ENCODE assay signal across 8 cellular contexts in the genomic region with DNA sequence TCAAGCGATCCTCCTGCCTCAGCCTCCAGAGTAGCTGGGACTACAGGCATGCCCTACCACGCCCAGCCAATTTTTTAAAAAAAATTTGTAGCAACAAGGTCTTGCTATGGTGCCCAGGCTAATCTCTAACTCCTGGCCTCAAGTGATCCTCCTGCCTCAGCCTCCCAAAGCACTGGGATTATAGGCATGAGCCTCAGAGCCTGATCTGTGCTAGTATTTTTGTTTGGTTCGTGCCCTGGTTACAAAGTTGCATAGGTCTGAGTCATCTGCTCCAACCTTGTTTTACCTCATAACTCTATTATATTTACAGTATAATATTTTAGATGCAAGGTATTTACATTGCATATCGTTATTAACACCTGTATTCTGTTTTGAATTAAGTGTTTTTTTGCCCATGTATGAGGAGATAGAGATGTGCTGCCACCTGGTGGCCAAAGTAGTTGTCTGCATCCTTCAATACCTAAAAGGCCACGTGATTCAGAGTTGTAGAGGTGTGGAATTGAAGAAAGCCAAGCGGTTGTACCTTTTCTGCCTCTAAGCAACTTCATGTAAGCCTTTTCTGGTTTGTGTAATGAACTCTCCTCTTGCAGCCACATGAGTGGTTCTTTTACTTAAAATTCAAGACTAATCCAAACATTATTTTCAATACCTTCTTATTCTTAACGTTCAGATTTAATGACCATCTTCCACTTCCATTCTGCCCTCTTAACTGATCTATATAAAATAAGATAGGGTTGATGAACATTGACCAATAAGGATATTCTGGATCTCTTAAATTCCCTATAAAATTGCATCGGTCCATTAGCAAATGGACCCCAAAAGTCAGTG. TPM values are rescaled to one million over a fixed set of nuclear protein-coding genes. Genes with fewer than 3 reads are reported as not detected.
DNase-seq lines count a peak whose midpoint lies in the region; ATAC-seq and TF ChIP-seq lines count a peak whose summit lies in the region.

No MANE protein-coding gene starts in this region.

- H3K4me3 Mint-ChIP-seq in neural crest cell: no peak overlapping the region

- peaks cover 2% of the 10 kb centered on the region for H3K9me3 Mint-ChIP-seq in neural crest cell

- no peaks in the 10 kb centered on the region for H3K4me1 Mint-ChIP-seq in neural crest cell

- H3K9me3 ChIP-seq in esophagus squamous epithelium: no peaks in the 10 kb centered on the region
- no peaks in the 10 kb centered on the region for H3K9me3 ChIP-seq in stomach

- no peak overlapping the region for H3K4me3 ChIP-seq in esophagus squamous epithelium
- H3K4me3 ChIP-seq in stomach: no peak overlapping the region

- 57% methylated on average over 8 of the region's 8 CpGs for WGBS in esophagus squamous epithelium, 2 donors
- 48 to 58% (median 56%) methylated on average over 8 of the region's 8 CpGs for WGBS in stomach, 5 donors

- TF ChIP-seq EP300 in Ishikawa (IDR thresholded peaks at IDR 0.05; ENCODE audit: borderline replicate concordance) (no peak), stomach (IDR thresholded peaks at IDR 0.05) (no peak)

- H3K27ac Mint-ChIP-seq in neural crest cell (ENCODE audit: unreplicated experiment): no peak overlapping the region

- ATAC-seq in GM19395 (IDR thresholded peaks at IDR 0.05; ENCODE audit: unreplicated experiment): peak; percentile 77

- no peaks in the 10 kb centered on the region for H3K4me1 ChIP-seq in esophagus squamous epithelium
- peaks cover 0 to 12% (median 5%) of the 10 kb centered on the region in 4 donors for H3K4me1 ChIP-seq in stomach

- peaks cover 9% of the 10 kb centered on the region for H3K36me3 Mint-ChIP-seq in neural crest cell (ENCODE audit: low read depth)

- peak; percentile 88 to 96 (median 91) for TF ChIP-seq CTCF in esophagus squamous epithelium (IDR thresholded peaks at IDR 0.05)
- TF ChIP-seq CTCF in neural crest cell (conservative IDR thresholded peaks at IDR 0.05): peak; percentile 97
- peak in 5 of 7 experiments; percentile 87 to 94 (median 92) for TF ChIP-seq CTCF in stomach (IDR thresholded peaks at IDR 0.05)

- peak; percentile 87 for TF ChIP-seq RAD21 in Ishikawa (IDR thresholded peaks at IDR 0.05; ENCODE audit: low read depth)

- H3K36me3 ChIP-seq in esophagus squamous epithelium (peaks cover 0 to 71% (median 0%) of the 10 kb centered on the region in 3 donors), stomach (peaks cover 0 to 30% (median 26%) of the 10 kb centered on the region in 4 donors)

- H3K27ac ChIP-seq in esophagus squamous epithelium: no peak overlapping the region
- no peak overlapping the region for H3K27ac ChIP-seq in stomach

- intact Hi-C loops in esophagus squamous epithelium (cut with DNase I): loop anchor here (10.0 kb wide), 2 partner anchors 104 to 174 kb away; a partner anchor contains a TSS
- intact Hi-C loops in stomach (cut with DNase I; ENCODE audit: low total_unique reads): loop anchor here (10.0 kb wide), 1 partner anchor 184 kb away; no protein-coding TSS in a partner anchor

- H3K27me3 ChIP-seq in esophagus squamous epithelium: no peaks in the 10 kb centered on the region
- H3K27me3 ChIP-seq in stomach: no peaks in the 10 kb centered on the region

- TF ChIP-seq POLR2A in esophagus squamous epithelium (IDR thresholded peaks at IDR 0.05): no peak
- no peak for TF ChIP-seq POLR2A in stomach (IDR thresholded peaks at IDR 0.05)

- peak; percentile 83 for DNase-seq in CD1c-positive myeloid dendritic cell (ENCODE audit: extremely low spot score)
- peak; percentile 84 for DNase-seq in OCI-M1 (lab: John Stamatoyannopoulos, UW)
- DNase-seq in activated T-cell treated with anti-CD3 and anti-CD28 coated beads for 4 hours: peak; percentile 73
- DNase-seq in esophagus squamous epithelium (lab: John Stamatoyannopoulos, UW): no peak
- DNase-seq in neural crest cell (ENCODE audit: low read depth, low spot score): peak; percentile 67
- DNase-seq in stomach: peak; percentile 86

- no peaks in the 10 kb centered on the region for H3K27me3 Mint-ChIP-seq in neural crest cell (ENCODE audit: low read depth)

TF ChIP-seq in Ishikawa, 13 proteins besides CTCF, POLR2A, EP300 and RAD21:
- TF ChIP-seq, protein P1, sequence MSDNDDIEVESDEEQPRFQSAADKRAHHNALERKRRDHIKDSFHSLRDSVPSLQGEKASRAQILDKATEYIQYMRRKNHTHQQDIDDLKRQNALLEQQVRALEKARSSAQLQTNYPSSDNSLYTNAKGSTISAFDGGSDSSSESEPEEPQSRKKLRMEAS (IDR thresholded peaks at IDR 0.05): 0 out of 2 replicates have a peak, but pooled peaks have one; percentile 52
- TF ChIP-seq, protein P2, sequence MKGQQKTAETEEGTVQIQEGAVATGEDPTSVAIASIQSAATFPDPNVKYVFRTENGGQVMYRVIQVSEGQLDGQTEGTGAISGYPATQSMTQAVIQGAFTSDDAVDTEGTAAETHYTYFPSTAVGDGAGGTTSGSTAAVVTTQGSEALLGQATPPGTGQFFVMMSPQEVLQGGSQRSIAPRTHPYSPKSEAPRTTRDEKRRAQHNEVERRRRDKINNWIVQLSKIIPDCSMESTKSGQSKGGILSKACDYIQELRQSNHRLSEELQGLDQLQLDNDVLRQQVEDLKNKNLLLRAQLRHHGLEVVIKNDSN (IDR thresholded peaks at IDR 0.05): peak; percentile 94
- no peak for TF ChIP-seq TAF1 (IDR thresholded peaks at IDR 0.05; ENCODE audit: low read depth)

RNA-seq across cellular contexts. Expression of a gene that starts 19.9 kb away (rescaled TPM):
- total RNA-seq in esophagus squamous epithelium (1 to 10 TPM in 1 of 4 donors, under 1 TPM in 3; 0.26 to 1.1 (median 0.78) TPM), neural crest cell (9.5 and 11.0 TPM in 2 replicates), stomach (1 to 10 TPM in 2 of 5 donors, under 1 TPM in 1, not detected in 2; 0.73 to 9.4 (median 4.7) TPM)
- 1 to 10 TPM in 2 of 3 donors, not detected in 1; 1.1 to 2.6 TPM for polyA plus RNA-seq in stomach
